1 cellular context compared by ENCODE assay signal in genomic region chr5:180644825-180645608, GRCh38.
TF ChIP-seq lines count a peak whose summit lies in the region.

No MANE protein-coding gene starts in this region.

TF ChIP-seq in K562, 482 proteins besides CTCF, POLR2A, EP300 and RAD21 (continued from another document):
- no peak for TF ChIP-seq HNRNPLL (IDR thresholded peaks at IDR 0.05; ENCODE audit: low read depth, low read length, poor library complexity, severe bottlenecking)
- TF ChIP-seq FOXK2 (conservative IDR thresholded peaks at IDR 0.05 in 1 of 2, IDR thresholded peaks at IDR 0.05 in 1 of 2; ENCODE audit: low read depth in 2 of 2), result no peak
- peak; percentile 63; the same call in 1 of the 2 replicates for TF ChIP-seq ZNF740 (CRISPR knock-in tag; IDR thresholded peaks at IDR 0.05)
- TF ChIP-seq ZNF740 (tag; IDR thresholded peaks at IDR 0.05), result no peak; a peak in 1 of 4 replicates
- no peak for TF ChIP-seq ZNF778 (CRISPR knock-in tag; IDR thresholded peaks at IDR 0.05)
- TF ChIP-seq NRF1 (conservative IDR thresholded peaks at IDR 0.05 in 1 of 2, IDR thresholded peaks at IDR 0.05 in 1 of 2), result no peak
- no peak for TF ChIP-seq CHCHD3 (CRISPR knock-in tag; IDR thresholded peaks at IDR 0.05)
- TF ChIP-seq, protein P1, sequence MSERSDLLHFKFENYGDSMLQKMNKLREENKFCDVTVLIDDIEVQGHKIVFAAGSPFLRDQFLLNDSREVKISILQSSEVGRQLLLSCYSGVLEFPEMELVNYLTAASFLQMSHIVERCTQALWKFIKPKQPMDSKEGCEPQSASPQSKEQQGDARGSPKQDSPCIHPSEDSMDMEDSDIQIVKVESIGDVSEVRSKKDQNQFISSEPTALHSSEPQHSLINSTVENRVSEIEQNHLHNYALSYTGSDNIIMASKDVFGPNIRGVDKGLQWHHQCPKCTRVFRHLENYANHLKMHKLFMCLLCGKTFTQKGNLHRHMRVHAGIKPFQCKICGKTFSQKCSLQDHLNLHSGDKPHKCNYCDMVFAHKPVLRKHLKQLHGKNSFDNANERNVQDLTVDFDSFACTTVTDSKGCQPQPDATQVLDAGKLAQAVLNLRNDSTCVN (CRISPR knock-in tag; IDR thresholded peaks at IDR 0.05), result no peak
- TF ChIP-seq RB1 (IDR thresholded peaks at IDR 0.05; ENCODE audit: low read depth), result no peak
- no peak for TF ChIP-seq DPF2 (IDR thresholded peaks at IDR 0.05)
- no peak for TF ChIP-seq FOS (IDR thresholded peaks at IDR 0.05; ENCODE audit: extremely low read depth, insufficient read length)
- no peak for TF ChIP-seq TSHZ1 (CRISPR knock-in tag; IDR thresholded peaks at IDR 0.05)
- TF ChIP-seq CREM (IDR thresholded peaks at IDR 0.05; ENCODE audit: low read depth), result no peak
- no peak for TF ChIP-seq RBM34 (IDR thresholded peaks at IDR 0.05; ENCODE audit: borderline replicate concordance, insufficient read depth, low read length)
- peak; percentile 27; the same call in 1 of the 2 replicates for TF ChIP-seq TAL1 (IDR thresholded peaks at IDR 0.05)
- TF ChIP-seq MYC (IDR thresholded peaks at IDR 0.05; ENCODE audit: low read depth, low read length), result 0 out of 2 replicates have a peak, but pooled peaks have one; percentile 16
- TF ChIP-seq MYC (CRISPR knock-in tag; IDR thresholded peaks at IDR 0.05; ENCODE audit: borderline replicate concordance, low read depth), result no peak
- TF ChIP-seq RBM25 (IDR thresholded peaks at IDR 0.05; ENCODE audit: low read depth, low read length, severe bottlenecking), result no peak
- no peak for TF ChIP-seq ZNF212 (CRISPR knock-in tag; IDR thresholded peaks at IDR 0.05)
- TF ChIP-seq SMARCA4 (IDR thresholded peaks at IDR 0.05), result no peak
- TF ChIP-seq IFI16 (CRISPR knock-in tag; IDR thresholded peaks at IDR 0.05), result no peak
- peak; percentile 46 for TF ChIP-seq TCF3 (CRISPR knock-in tag; IDR thresholded peaks at IDR 0.05)
- TF ChIP-seq ZNF143 (CRISPR knock-in tag; IDR thresholded peaks at IDR 0.05), result peak; percentile 39; the same call in 1 of the 2 replicates
- TF ChIP-seq ZNF507 (tag; conservative IDR thresholded peaks at IDR 0.05), result no peak
- TF ChIP-seq KAT2B (IDR thresholded peaks at IDR 0.05; ENCODE audit: low read depth, low read length), result no peak
- TF ChIP-seq CBX8 (IDR thresholded peaks at IDR 0.05; ENCODE audit: borderline replicate concordance, extremely low read depth, low read depth, low read length, poor library complexity, severe bottlenecking), result no peak
- TF ChIP-seq ZNF354B (CRISPR knock-in tag; IDR thresholded peaks at IDR 0.05), result no peak
- TF ChIP-seq FOXJ3 (CRISPR knock-in tag; IDR thresholded peaks at IDR 0.05), result no peak
- TF ChIP-seq CREB3L1 (IDR thresholded peaks at IDR 0.05; ENCODE audit: borderline replicate concordance, low read depth), result peak; percentile 20; the same call in 1 of the 2 replicates
- TF ChIP-seq NEUROD1 (IDR thresholded peaks at IDR 0.05; ENCODE audit: borderline replicate concordance, low read depth, low read length, partially characterized antibody), result no peak
- no peak for TF ChIP-seq HBP1 (CRISPR knock-in tag; IDR thresholded peaks at IDR 0.05)
- no peak for TF ChIP-seq ZNF280A (IDR thresholded peaks at IDR 0.05; ENCODE audit: low read depth, partially characterized antibody)
- no peak for TF ChIP-seq ZSCAN32 (CRISPR knock-in tag; IDR thresholded peaks at IDR 0.05)
- no peak for TF ChIP-seq HIVEP1 (CRISPR knock-in tag; IDR thresholded peaks at IDR 0.05)
- no peak for TF ChIP-seq TEAD2 (tag; IDR thresholded peaks at IDR 0.05)
- TF ChIP-seq SAFB2 (IDR thresholded peaks at IDR 0.05; ENCODE audit: borderline replicate concordance, low read depth, low read length, severe bottlenecking), result no peak
